7 cellular contexts compared by ENCODE assay signal in genomic region chr3:66037986-66038369, GRCh38. TPM values are rescaled to one million over a fixed set of nuclear protein-coding genes. Genes with fewer than 3 reads are reported as not detected.
A peak's percentile ranks its signal among the peaks of the same experiment; 100 is the strongest.
DNase-seq lines count a peak whose midpoint lies in the region; ATAC-seq, FAIRE-seq and TF ChIP-seq lines count a peak whose summit lies in the region.

No MANE protein-coding gene starts in this region.

- no peaks in the 10 kb centered on the region for H3K27me3 ChIP-seq in Peyer's patch
- no peaks in the 10 kb centered on the region for H3K27me3 ChIP-seq in esophagus muscularis mucosa
- H3K27me3 ChIP-seq in neuron (ENCODE audit: insufficient read depth, low read length), result no peaks in the 10 kb centered on the region

- peak; percentile 24 for ATAC-seq in GM18511 (IDR thresholded peaks at IDR 0.05; ENCODE audit: unreplicated experiment)

- no peaks in the 10 kb centered on the region for H3K9me3 ChIP-seq in Peyer's patch
- H3K9me3 ChIP-seq in esophagus muscularis mucosa, result no peaks in the 10 kb centered on the region
- no peaks in the 10 kb centered on the region for H3K9me3 ChIP-seq in neuron (ENCODE audit: low read length)

- intact Hi-C loops in esophagus muscularis mucosa (cut with DNase I), result loop anchor here (5.0 to 10.0 kb wide), 4 partner anchors 79 to 253 kb away; no protein-coding TSS in a partner anchor

- H3K4me3 ChIP-seq in Peyer's patch, result peak overlapping the region; percentile 41 to 87 (median 62)
- peak overlapping the region; percentile 71 to 90 (median 80) for H3K4me3 ChIP-seq in esophagus muscularis mucosa
- peak overlapping the region; percentile 96 for H3K4me3 ChIP-seq in neuron (ENCODE audit: low read length)

- peak overlapping the region; percentile 99 for H2AFZ ChIP-seq in neuron (ENCODE audit: low read depth, low read length)

- H3K36me3 ChIP-seq in Peyer's patch (no peaks in the 10 kb centered on the region), esophagus muscularis mucosa (no peaks in the 10 kb centered on the region), neuron (ENCODE audit: insufficient read depth, low read length) (no peaks in the 10 kb centered on the region)

- WGBS in esophagus muscularis mucosa, result 0% methylated on average over 7 of the region's 31 CpGs

- TF ChIP-seq EP300 in esophagus muscularis mucosa (IDR thresholded peaks at IDR 0.05), result no peak

- DNase-seq in Peyer's patch (peak in 1 of 3 donors; percentile 60), esophagus muscularis mucosa (ENCODE audit: extremely low spot score) (no peak), GM19239 (ENCODE audit: insufficient read length, low spot score) (no peak), frontal cortex (ENCODE audit: low spot score in 2 of 2) (no peak), putamen (ENCODE audit: low spot score) (no peak)

- peak overlapping the region; percentile 67 to 91 (median 83) for H3K27ac ChIP-seq in Peyer's patch
- H3K27ac ChIP-seq in esophagus muscularis mucosa (replicated peaks in 1 of 4), result peak overlapping the region; percentile 88 to 96 (median 92)

- TF ChIP-seq POLR2A in Peyer's patch (IDR thresholded peaks at IDR 0.05) (no peak), esophagus muscularis mucosa (IDR thresholded peaks at IDR 0.05; ENCODE audit: low read depth) (no peak)

- FAIRE-seq in GM19239 (lab: Jason Lieb, UNC) (no peak), frontal cortex (lab: Jason Lieb, UNC) (no peak)

- no peak for TF ChIP-seq CTCF in Peyer's patch (IDR thresholded peaks at IDR 0.05)
- no peak for TF ChIP-seq CTCF in esophagus muscularis mucosa (IDR thresholded peaks at IDR 0.05)

- H3K4me1 ChIP-seq in Peyer's patch (no peaks in the 10 kb centered on the region), esophagus muscularis mucosa (peaks cover 6 to 40% (median 35%) of the 10 kb centered on the region in 4 donors), neuron (ENCODE audit: insufficient read depth, low read length) (peaks cover 21% of the 10 kb centered on the region)

RNA-seq across cellular contexts. Expression of gene MAGI1, which starts 0.7 kb away (rescaled TPM):
- total RNA-seq in Peyer's patch, result 10 to 100 TPM; 49.5 to 72.1 (median 67.6) TPM
- total RNA-seq in esophagus muscularis mucosa, result 10 to 100 TPM; 17.1 to 35.1 (median 25.2) TPM
- 39.1 TPM for total RNA-seq in frontal cortex
